In the genomic region with DNA sequence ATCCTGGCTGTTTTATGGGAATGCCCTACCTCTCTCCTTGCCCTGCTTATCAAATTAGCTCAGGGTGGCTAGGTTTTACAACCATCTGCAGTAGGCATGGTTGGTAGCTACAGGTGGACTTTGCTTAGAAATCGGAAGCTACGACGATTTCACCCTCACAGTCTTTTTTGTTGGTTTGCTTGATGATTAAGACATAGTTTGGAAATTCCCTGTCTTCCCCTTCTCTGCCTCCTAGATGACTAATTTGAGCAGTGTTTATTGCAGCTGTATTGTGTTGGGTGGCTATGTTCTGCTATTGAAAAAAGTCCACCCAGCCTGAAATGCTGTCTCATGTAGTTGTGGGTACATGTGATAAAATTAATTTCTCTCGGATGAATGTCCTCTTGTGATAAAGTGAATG, we compare ENCODE assay signal across 9 cellular contexts. TPM values are rescaled to one million over a fixed set of nuclear protein-coding genes. Genes with fewer than 3 reads are reported as not detected.
DNase-seq lines count a peak whose midpoint lies in the region; ATAC-seq and TF ChIP-seq lines count a peak whose summit lies in the region.
"Had no signal": no experiment of that assay in that cellular context is flagged by ENCODE, and none has a peak within 500 bp of the region (broad histone marks: within the 10 kb centered on the region; RNA-seq: fewer than 3 reads in every experiment).

No MANE protein-coding gene starts in this region.

- intact Hi-C loops in activated T-helper 1 cell treated with anti-CD3 and anti-CD28 coated beads, Interleukin-12 subunit alpha, Interleukin-12 subunit beta, Interleukin-2, Interleukin-4 antibody, amounts not matched to agents 30 ng/mL and 10 ng/mL and 1 ng/mL, durations not matched to agents 14 hours and 24 hours and 36 hours (cut with micrococcal nuclease) = loop anchor here (1.0 kb wide), 3 partner anchors 19 to 91 kb away; no protein-coding TSS in a partner anchor
- intact Hi-C loops in mucosa of descending colon (cut with DNase I, micrococcal nuclease) = no loop called here

- no peak overlapping the region for H3K4me3 ChIP-seq in HEK293 (ENCODE audit: low read depth, low read length)
- no peak overlapping the region for H3K4me3 ChIP-seq in mucosa of descending colon

- no peaks in the 10 kb centered on the region for H3K9me3 Mint-ChIP-seq in activated T-helper 1 cell treated with anti-CD3 and anti-CD28 coated beads, Interleukin-12 subunit alpha, Interleukin-12 subunit beta, Interleukin-2, Interleukin-4 antibody, amounts not matched to agents 30 ng/mL and 10 ng/mL and 1 ng/mL, durations not matched to agents 14 hours and 24 hours and 36 hours

- H3K4me1 Mint-ChIP-seq in activated T-helper 1 cell treated with anti-CD3 and anti-CD28 coated beads, Interleukin-12 subunit alpha, Interleukin-12 subunit beta, Interleukin-2, Interleukin-4 antibody, amounts not matched to agents 30 ng/mL and 10 ng/mL and 1 ng/mL, durations not matched to agents 14 hours and 24 hours and 36 hours (ENCODE audit: low read depth) = peaks cover 17% of the 10 kb centered on the region

- H3K27me3 Mint-ChIP-seq in activated T-helper 1 cell treated with anti-CD3 and anti-CD28 coated beads, Interleukin-12 subunit alpha, Interleukin-12 subunit beta, Interleukin-2, Interleukin-4 antibody, amounts not matched to agents 30 ng/mL and 10 ng/mL and 1 ng/mL, durations not matched to agents 14 hours and 24 hours and 36 hours (ENCODE audit: insufficient read depth) = peaks cover 2% of the 10 kb centered on the region

- DNase-seq in EL = peak; percentile 84
- peak; percentile 24 for DNase-seq in activated T-helper 1 cell treated with anti-CD3 and anti-CD28 coated beads, Interleukin-12 subunit alpha, Interleukin-12 subunit beta, Interleukin-2, Interleukin-4 antibody, amounts not matched to agents 30 ng/mL and 10 ng/mL and 1 ng/mL, durations not matched to agents 14 hours and 24 hours and 36 hours (ENCODE audit: low spot score)
- peak in 1 of 3 donors; percentile 25 for DNase-seq in mucosa of descending colon
- no peak for DNase-seq in caudate nucleus (lab: John Stamatoyannopoulos, UW)
- no peak for DNase-seq in NCI-H2196 (lab: John Stamatoyannopoulos, UW; ENCODE audit: unreplicated experiment)
- DNase-seq in NK-92 (lab: John Stamatoyannopoulos, UW; ENCODE audit: unreplicated experiment) = no peak
- no peak for DNase-seq in GM20000 (ENCODE audit: low spot score)

- H3K27ac ChIP-seq in HEK293 (ENCODE audit: extremely low read depth, low read depth, low read length) = no peak overlapping the region
- no peak overlapping the region for H3K27ac ChIP-seq in caudate nucleus (ENCODE audit: low read depth, low read length)

- H3K36me3 ChIP-seq in HEK293 (ENCODE audit: control insufficient read depth in 2 of 2, insufficient read depth in 1 of 2, low read length in 2 of 2) = no peaks in the 10 kb centered on the region
- H3K36me3 ChIP-seq in mucosa of descending colon (ENCODE audit: low read depth) = no peaks in the 10 kb centered on the region

- ATAC-seq in mucosa of descending colon = peak; percentile 96
- ATAC-seq: HCT116 had no signal

- H3K4me1 ChIP-seq in HEK293 (ENCODE audit: control insufficient read depth, insufficient read depth, low read length) (no peaks in the 10 kb centered on the region), mucosa of descending colon (ENCODE audit: low read depth) (peaks cover 7% of the 10 kb centered on the region)

- CTCF ChIA-PET in HEK293 (lab: Yijun Ruan, JAX) = interaction anchor here (0.7 kb wide), 1 partner anchor 65 kb away, joined by 3 read pairs; no protein-coding TSS in a partner anchor

- POLR2A ChIA-PET in HEK293 (lab: Yijun Ruan, JAX) = no interaction called here

- TF ChIP-seq CTCF in HEK293 (tag by site-specific recombination; IDR thresholded peaks at IDR 0.05) (no peak), mucosa of descending colon (IDR thresholded peaks at IDR 0.05) (no peak), GM20000 (IDR thresholded peaks at IDR 0.05; ENCODE audit: extremely low read depth, missing control alignments) (no peak)

- H3K9me3 ChIP-seq in HEK293 (ENCODE audit: control insufficient read depth, insufficient read depth, low read depth, low read length) (no peaks in the 10 kb centered on the region), mucosa of descending colon (no peaks in the 10 kb centered on the region)

- H3K36me3 Mint-ChIP-seq in activated T-helper 1 cell treated with anti-CD3 and anti-CD28 coated beads, Interleukin-12 subunit alpha, Interleukin-12 subunit beta, Interleukin-2, Interleukin-4 antibody, amounts not matched to agents 30 ng/mL and 10 ng/mL and 1 ng/mL, durations not matched to agents 14 hours and 24 hours and 36 hours (ENCODE audit: low read depth) = peaks cover 3% of the 10 kb centered on the region

- no peak overlapping the region for H3K27ac Mint-ChIP-seq in activated T-helper 1 cell treated with anti-CD3 and anti-CD28 coated beads, Interleukin-12 subunit alpha, Interleukin-12 subunit beta, Interleukin-2, Interleukin-4 antibody, amounts not matched to agents 30 ng/mL and 10 ng/mL and 1 ng/mL, durations not matched to agents 14 hours and 24 hours and 36 hours

- H3K4me3 Mint-ChIP-seq in activated T-helper 1 cell treated with anti-CD3 and anti-CD28 coated beads, Interleukin-12 subunit alpha, Interleukin-12 subunit beta, Interleukin-2, Interleukin-4 antibody, amounts not matched to agents 30 ng/mL and 10 ng/mL and 1 ng/mL, durations not matched to agents 14 hours and 24 hours and 36 hours = no peak overlapping the region

TF ChIP-seq in HEK293, 187 proteins besides CTCF, POLR2A, EP300 and RAD21:
- peak; percentile 80 for TF ChIP-seq SCRT2 (tag by site-specific recombination; IDR thresholded peaks at IDR 0.05)
- TF ChIP-seq, protein P1, sequence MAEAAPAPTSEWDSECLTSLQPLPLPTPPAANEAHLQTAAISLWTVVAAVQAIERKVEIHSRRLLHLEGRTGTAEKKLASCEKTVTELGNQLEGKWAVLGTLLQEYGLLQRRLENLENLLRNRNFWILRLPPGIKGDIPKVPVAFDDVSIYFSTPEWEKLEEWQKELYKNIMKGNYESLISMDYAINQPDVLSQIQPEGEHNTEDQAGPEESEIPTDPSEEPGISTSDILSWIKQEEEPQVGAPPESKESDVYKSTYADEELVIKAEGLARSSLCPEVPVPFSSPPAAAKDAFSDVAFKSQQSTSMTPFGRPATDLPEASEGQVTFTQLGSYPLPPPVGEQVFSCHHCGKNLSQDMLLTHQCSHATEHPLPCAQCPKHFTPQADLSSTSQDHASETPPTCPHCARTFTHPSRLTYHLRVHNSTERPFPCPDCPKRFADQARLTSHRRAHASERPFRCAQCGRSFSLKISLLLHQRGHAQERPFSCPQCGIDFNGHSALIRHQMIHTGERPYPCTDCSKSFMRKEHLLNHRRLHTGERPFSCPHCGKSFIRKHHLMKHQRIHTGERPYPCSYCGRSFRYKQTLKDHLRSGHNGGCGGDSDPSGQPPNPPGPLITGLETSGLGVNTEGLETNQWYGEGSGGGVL (tag by site-specific recombination; IDR thresholded peaks at IDR 0.05) = no peak

RNA-seq across cellular contexts. Expression of gene FYB1, which starts 37.1 kb away (rescaled TPM):
- 100 and 107 TPM in 2 replicates for total RNA-seq in activated T-helper 1 cell treated with anti-CD3 and anti-CD28 coated beads, Interleukin-12 subunit alpha, Interleukin-12 subunit beta, Interleukin-2, Interleukin-4 antibody, amounts not matched to agents 30 ng/mL and 10 ng/mL and 1 ng/mL, durations not matched to agents 14 hours and 24 hours and 36 hours
- 10 to 100 TPM; 11.5 to 19.4 (median 13.1) TPM for total RNA-seq in mucosa of descending colon

Comparison
In these comparisons a context has a peak if more than half of its experiments do, and no peak if none do; other contexts are left out.
1. DNase-seq: peak in EL (single experiment) and activated T-helper 1 cell treated with anti-CD3 and anti-CD28 coated beads, Interleukin-12 subunit alpha, Interleukin-12 subunit beta, Interleukin-2, Interleukin-4 antibody, amounts not matched to agents 30 ng/mL and 10 ng/mL and 1 ng/mL, durations not matched to agents 14 hours and 24 hours and 36 hours (single experiment); none in caudate nucleus (0 of 61), NCI-H2196 (single experiment), NK-92 (single experiment) and GM20000 (single experiment).